9 cellular contexts compared by ENCODE assay signal in genomic region chr12:57474862-57475261, GRCh38. TPM values are rescaled to one million over a fixed set of nuclear protein-coding genes. Genes with fewer than 3 reads are reported as not detected.
A peak's percentile ranks its signal among the peaks of the same experiment; 100 is the strongest.
DNase-seq lines count a peak whose midpoint lies in the region; FAIRE-seq and TF ChIP-seq lines count a peak whose summit lies in the region.
"Had no signal": no experiment of that assay in that cellular context is flagged by ENCODE, and none has a peak within 500 bp of the region (broad histone marks: within the 10 kb centered on the region; RNA-seq: fewer than 3 reads in every experiment).

No MANE protein-coding gene starts in this region.

- peak overlapping the region; percentile 59 to 90 (median 78) for H3K4me3 Mint-ChIP-seq in CD8-positive, alpha-beta memory T cell

- H3K4me3 ChIP-seq in CD8-positive, alpha-beta memory T cell (ENCODE audit: low read length), result no peak overlapping the region
- peak overlapping the region; percentile 40 for H3K4me3 ChIP-seq in NT2/D1 (ENCODE audit: insufficient read length, low read depth)
- H3K4me3 ChIP-seq in kidney (ENCODE audit: low read length in 2 of 2), result no peak overlapping the region
- no peak overlapping the region for H3K4me3 ChIP-seq in SJCRH30

- H3K27me3 Mint-ChIP-seq in CD8-positive, alpha-beta memory T cell, result peaks cover 0 to 3% of the 10 kb centered on the region in 2 donors

- no peak for DNase-seq in CD8-positive, alpha-beta memory T cell
- DNase-seq in NT2/D1 (ENCODE audit: low read depth, low spot score) (no peak), kidney (peak; percentile 36), SKM-1 (lab: John Stamatoyannopoulos, UW; ENCODE audit: unreplicated experiment) (no peak), SJCRH30 (no peak)
- no peak for DNase-seq in stimulated activated CD4-positive, alpha-beta T cell treated with anti-CD3 and anti-CD28 coated beads, Interleukin-4, amount 100 ng/mL, for 4 hours
- DNase-seq: uterus had no signal

- no peaks in the 10 kb centered on the region for H3K9me3 ChIP-seq in CD8-positive, alpha-beta memory T cell (ENCODE audit: low read length)
- no peaks in the 10 kb centered on the region for H3K9me3 ChIP-seq in NT2/D1 (ENCODE audit: insufficient read depth, low read length)
- H3K9me3 ChIP-seq in kidney (ENCODE audit: control insufficient read depth in 1 of 2, low read length in 2 of 2), result no peaks in the 10 kb centered on the region
- no peaks in the 10 kb centered on the region for H3K9me3 ChIP-seq in SJCRH30 (replicated peaks)
- H3K9me3 ChIP-seq: uterus had no signal

- no peak for TF ChIP-seq CTCF in kidney (IDR thresholded peaks at IDR 0.05; ENCODE audit: borderline replicate concordance, extremely low read depth, insufficient read depth)

- H3K36me3 Mint-ChIP-seq in CD8-positive, alpha-beta memory T cell, result peaks cover 9 to 78% (median 19%) of the 10 kb centered on the region in 3 donors

- no peak overlapping the region for H3K27ac ChIP-seq in CD8-positive, alpha-beta memory T cell (ENCODE audit: low read depth, low read length)
- H3K27ac ChIP-seq in kidney (ENCODE audit: low read depth in 2 of 2, low read length in 2 of 2) (no peak overlapping the region), SJCRH30 (no peak overlapping the region)
- H3K27ac ChIP-seq: uterus had no signal

- FAIRE-seq in kidney (lab: Jason Lieb, UNC), result no peak

- peak overlapping the region; percentile 63 to 92 (median 86) for H3K27ac Mint-ChIP-seq in CD8-positive, alpha-beta memory T cell

- H3K27me3 ChIP-seq in CD8-positive, alpha-beta memory T cell (ENCODE audit: insufficient read depth, low read length, poor library complexity, severe bottlenecking), result no peaks in the 10 kb centered on the region
- peaks cover 57% of the 10 kb centered on the region for H3K27me3 ChIP-seq in NT2/D1 (ENCODE audit: insufficient read depth, insufficient read length)
- no peaks in the 10 kb centered on the region for H3K27me3 ChIP-seq in SJCRH30

- POLR2A ChIA-PET in CD8-positive, alpha-beta memory T cell (lab: Charles Lee), result no interaction called here

- no peaks in the 10 kb centered on the region for H3K9me3 Mint-ChIP-seq in CD8-positive, alpha-beta memory T cell

- CTCF ChIA-PET in CD8-positive, alpha-beta memory T cell (lab: Charles Lee), result interaction anchor here (1.3 to 10.4 kb wide), 6 partner anchors 14 to 261 kb away, joined by 3 to 167 read pairs (median 4); partner anchors contain the start of genes DDIT3, GLI1 and INHBE

- peaks cover 82% of the 10 kb centered on the region for H3K4me1 ChIP-seq in CD8-positive, alpha-beta memory T cell (ENCODE audit: insufficient read depth, low read length)
- peaks cover 10% of the 10 kb centered on the region for H3K4me1 ChIP-seq in NT2/D1 (ENCODE audit: insufficient read depth, insufficient read length)
- H3K4me1 ChIP-seq in kidney (ENCODE audit: control insufficient read depth in 1 of 2, insufficient read depth in 1 of 2, low read depth in 1 of 2, low read length in 2 of 2), result peaks cover 0 to 18% of the 10 kb centered on the region in 2 donors
- peaks cover 28% of the 10 kb centered on the region for H3K4me1 ChIP-seq in SJCRH30

- intact Hi-C loops in kidney (cut with DNase I), result no loop called here

- H3K9ac ChIP-seq in NT2/D1 (ENCODE audit: insufficient read length, low read depth), result peak overlapping the region; percentile 79
- no peak overlapping the region for H3K9ac ChIP-seq in kidney (ENCODE audit: low read length in 2 of 2)

- H3K36me3 ChIP-seq in CD8-positive, alpha-beta memory T cell (ENCODE audit: insufficient read depth, low read length), result peaks cover 41% of the 10 kb centered on the region
- H3K36me3 ChIP-seq in NT2/D1 (ENCODE audit: insufficient read depth, insufficient read length, low read length) (peaks cover 7% of the 10 kb centered on the region), kidney (ENCODE audit: control insufficient read depth in 1 of 2, insufficient read depth in 2 of 2, low read length in 2 of 2) (no peaks in the 10 kb centered on the region), SJCRH30 (peaks cover 12% of the 10 kb centered on the region)
- H3K36me3 ChIP-seq: uterus had no signal

- peaks cover 69 to 85% (median 75%) of the 10 kb centered on the region in 3 donors for H3K4me1 Mint-ChIP-seq in CD8-positive, alpha-beta memory T cell

RNA-seq across cellular contexts. Expression of gene ARHGAP9, which starts 4.8 kb away (rescaled TPM):
- total RNA-seq in CD8-positive, alpha-beta memory T cell, result 100 to 1,000 TPM; 116 to 121 TPM
- polyA plus RNA-seq in CD8-positive, alpha-beta memory T cell, result 181 TPM
- total RNA-seq in kidney, result 18.1 TPM
- 3.8 TPM for polyA plus RNA-seq in kidney (ENCODE audit: insufficient read depth, low read depth, low replicate concordance)
- total RNA-seq in SJCRH30 (2014; rRNA removed; shearing (Covaris generic)), result 5.7 and 9.3 TPM in 2 replicates
- total RNA-seq: lung microvascular endothelial cell had no signal

RNA-seq across cellular contexts. Expression of gene MARS1, which starts 13.0 kb away (rescaled TPM):
- total RNA-seq in CD8-positive, alpha-beta memory T cell, result 100 to 1,000 TPM; 386 to 398 TPM
- polyA plus RNA-seq in CD8-positive, alpha-beta memory T cell, result 89.8 TPM
- 158 TPM for total RNA-seq in kidney
- 62.8 TPM for polyA plus RNA-seq in kidney (ENCODE audit: insufficient read depth, low read depth, low replicate concordance)
- 690 and 839 TPM in 2 replicates for total RNA-seq in SJCRH30 (2014; rRNA removed; shearing (Covaris generic))

RNA-seq across cellular contexts. Expression of gene GLI1, which starts 15.3 kb away (rescaled TPM):
- under 1 TPM; 0.55 to 0.75 TPM for total RNA-seq in CD8-positive, alpha-beta memory T cell
- 0.32 TPM for polyA plus RNA-seq in CD8-positive, alpha-beta memory T cell
- total RNA-seq in kidney, result 2.8 TPM
- 1.4 TPM for polyA plus RNA-seq in kidney (ENCODE audit: insufficient read depth, low read depth, low replicate concordance)
- total RNA-seq in SJCRH30 (2014; rRNA removed; shearing (Covaris generic)), result 171 and 174 TPM in 2 replicates
- total RNA-seq: epithelial cell of proximal tubule, lung microvascular endothelial cell had no signal

RNA-seq across cellular contexts. Expression of gene INHBE, which starts 19.8 kb away (rescaled TPM):
- total RNA-seq in CD8-positive, alpha-beta memory T cell, result under 1 TPM; 0.38 to 0.61 TPM
- not detected for polyA plus RNA-seq in CD8-positive, alpha-beta memory T cell
- total RNA-seq in kidney, result 0.19 TPM
- 0.30 TPM for polyA plus RNA-seq in kidney (ENCODE audit: insufficient read depth, low read depth, low replicate concordance)
- 17.0 and 32.9 TPM in 2 replicates for total RNA-seq in SJCRH30 (2014; rRNA removed; shearing (Covaris generic))
- total RNA-seq: lung microvascular endothelial cell, uterus had no signal

RNA-seq across cellular contexts. Expression of gene INHBC, which starts 40.3 kb away (rescaled TPM):
- under 1 TPM; 0.11 TPM for total RNA-seq in CD8-positive, alpha-beta memory T cell
- polyA plus RNA-seq in CD8-positive, alpha-beta memory T cell, result not detected
- total RNA-seq in kidney, result not detected
- polyA plus RNA-seq in kidney (ENCODE audit: insufficient read depth, low read depth, low replicate concordance), result not detected
- 0.28 and 0.41 TPM in 2 replicates for total RNA-seq in SJCRH30 (2014; rRNA removed; shearing (Covaris generic))
- total RNA-seq: epithelial cell of proximal tubule, lung microvascular endothelial cell, uterus had no signal

Comparison
In these comparisons a context has a peak if more than half of its experiments do, and no peak if none do; other contexts are left out.
1. RNA of gene GLI1, which starts 15.3 kb away (total RNA-seq): 171 to 174 TPM in SJCRH30; 2.8 TPM in kidney (single experiment) and 0.55 to 0.75 TPM in CD8-positive, alpha-beta memory T cell; every median in the first group is over 10 times any median in the second.